ENCODE assay signal across 23 cellular contexts in genomic region chr19:6003976-6004375, GRCh38. TPM values are rescaled to one million over a fixed set of nuclear protein-coding genes. Genes with fewer than 3 reads are reported as not detected.
A peak's percentile ranks its signal among the peaks of the same experiment; 100 is the strongest.
DNase-seq lines count a peak whose midpoint lies in the region; ATAC-seq and TF ChIP-seq lines count a peak whose summit lies in the region.
"Had no signal": no experiment of that assay in that cellular context is flagged by ENCODE, and none has a peak within 500 bp of the region (broad histone marks: within the 10 kb centered on the region; RNA-seq: fewer than 3 reads in every experiment).

No MANE protein-coding gene starts in this region.

- TF ChIP-seq POLR2A in IMR-90 (IDR thresholded peaks at IDR 0.05; ENCODE audit: low read depth, low read length): no peak
- no peak for TF ChIP-seq POLR2A in vagina (IDR thresholded peaks at IDR 0.05)

- no peaks in the 10 kb centered on the region for H3K4me1 Mint-ChIP-seq in neural progenitor cell
- no peaks in the 10 kb centered on the region for H3K4me1 Mint-ChIP-seq in HFFc6 (ENCODE audit: low read depth)
- H3K4me1 Mint-ChIP-seq: CD14-positive monocyte; CD8-positive, alpha-beta memory T cell had no signal

- peaks cover 3% of the 10 kb centered on the region for H3K9me3 Mint-ChIP-seq in neural progenitor cell
- no peaks in the 10 kb centered on the region for H3K9me3 Mint-ChIP-seq in HFFc6
- H3K9me3 Mint-ChIP-seq: CD4-positive, alpha-beta T cell had no signal

- H2AFZ ChIP-seq in IMR-90 (replicated peaks; ENCODE audit: low read length, poor library complexity) (peak overlapping the region; percentile 51), neural progenitor cell (replicated peaks) (no peak overlapping the region), SK-N-SH (ENCODE audit: low read depth) (no peak overlapping the region)

- H2BK15ac ChIP-seq in IMR-90 (ENCODE audit: low read depth, low read length): no peak overlapping the region

- CTCF ChIA-PET in IMR-90 (lab: Yijun Ruan, JAX) (no interaction called here), SK-N-SH (lab: Yijun Ruan, JAX) (interaction anchor here (1.2 to 10.9 kb wide), 2 partner anchors 16 to 18 kb away, joined by 3 to 102 read pairs; no protein-coding TSS in a partner anchor)

- no peak overlapping the region for H3K4ac ChIP-seq in IMR-90 (ENCODE audit: low read depth, low read length)

- POLR2A ChIA-PET in IMR-90 (lab: Charles Lee; ENCODE audit: unreplicated experiment) (no interaction called here), SK-N-SH (lab: Yijun Ruan, JAX) (no interaction called here)

- DNase-seq in IMR-90: no peak
- peak; percentile 46 for DNase-seq in coronary artery (ENCODE audit: low spot score)
- no peak for DNase-seq in neural progenitor cell (ENCODE audit: low spot score)
- DNase-seq in vagina (ENCODE audit: extremely low spot score in 2 of 2): no peak
- DNase-seq in HFFc6: no peak
- no peak for DNase-seq in SK-N-SH
- DNase-seq: 8988T; ACHN; AML-193; BE2C; CD4-positive, alpha-beta T cell; CD8-positive, alpha-beta memory T cell; DMS 273 treated with DMSO at 0.1 percent for 48 hours; DMS79; EL; GDM1; GOT3; H7; HCEC 1CT had no signal

- no peak overlapping the region for H3K18ac ChIP-seq in IMR-90 (ENCODE audit: low read depth, low read length)

- H3K27ac Mint-ChIP-seq in neural progenitor cell: peak overlapping the region; percentile 42
- no peak overlapping the region for H3K27ac Mint-ChIP-seq in HFFc6
- H3K27ac Mint-ChIP-seq: CD4-positive, alpha-beta T cell had no signal

- peaks cover 30% of the 10 kb centered on the region for H3K36me3 Mint-ChIP-seq in neural progenitor cell
- peaks cover 22% of the 10 kb centered on the region for H3K36me3 Mint-ChIP-seq in HFFc6 (ENCODE audit: low read depth)

- no peaks in the 10 kb centered on the region for H3K79me1 ChIP-seq in IMR-90 (ENCODE audit: low read depth in 1 of 2, low read length in 2 of 2)

- no peak for ATAC-seq in IMR-90 (ENCODE audit: low read depth)
- ATAC-seq: A549, GM12878 had no signal

- H3K27ac ChIP-seq in IMR-90 (ENCODE audit: insufficient read depth, low read length): no peak overlapping the region
- H3K27ac ChIP-seq in coronary artery: no peak overlapping the region
- no peak overlapping the region for H3K27ac ChIP-seq in neural progenitor cell
- no peak overlapping the region for H3K27ac ChIP-seq in vagina
- no peak overlapping the region for H3K27ac ChIP-seq in SK-N-SH (ENCODE audit: low read depth in 2 of 2, low read length in 1 of 2)
- H3K27ac ChIP-seq: A549 had no signal

- H3K9me3 ChIP-seq in IMR-90 (ENCODE audit: control insufficient read depth, insufficient read depth, low read length) (no peaks in the 10 kb centered on the region), neural progenitor cell (ENCODE audit: low read depth) (no peaks in the 10 kb centered on the region), vagina (no peaks in the 10 kb centered on the region), SK-N-SH (no peaks in the 10 kb centered on the region)
- H3K9me3 ChIP-seq: A549 had no signal

- no peak for TF ChIP-seq CTCF in IMR-90 (conservative IDR thresholded peaks at IDR 0.05; ENCODE audit: low read depth, low read length)
- no peak for TF ChIP-seq CTCF in coronary artery (IDR thresholded peaks at IDR 0.05)
- no peak for TF ChIP-seq CTCF in neural progenitor cell (IDR thresholded peaks at IDR 0.05)
- TF ChIP-seq CTCF in vagina (IDR thresholded peaks at IDR 0.05): no peak
- TF ChIP-seq CTCF in HFFc6 (IDR thresholded peaks at IDR 0.05): no peak
- no peak for TF ChIP-seq CTCF in SK-N-SH (IDR thresholded peaks at IDR 0.05)

- H3K23ac ChIP-seq in IMR-90 (ENCODE audit: low read depth, low read length): no peak overlapping the region

- no peak overlapping the region for H3K4me2 ChIP-seq in IMR-90 (ENCODE audit: low read depth, low read length)
- no peak overlapping the region for H3K4me2 ChIP-seq in neural progenitor cell
- H3K4me2 ChIP-seq in SK-N-SH: no peak overlapping the region
- H3K4me2 ChIP-seq: A549 had no signal

- H3K9me1 ChIP-seq in IMR-90 (ENCODE audit: insufficient read depth, low read length): no peaks in the 10 kb centered on the region

- dilution Hi-C loops in IMR-90 (cut with HindIII; ENCODE audit: low sequenced_read_pairs, unreplicated experiment): no loop called here

- H3K9ac ChIP-seq in IMR-90 (ENCODE audit: low read depth, low read length) (no peak overlapping the region), neural progenitor cell (no peak overlapping the region), SK-N-SH (no peak overlapping the region)
- H3K9ac ChIP-seq: BLaER1 treated with 17β-estradiol and CSF1 and Interleukin-3, amounts not matched to agents 10 nM and 100 nM had no signal

- in situ Hi-C loops in IMR-90 (cut with MboI; ENCODE audit: low sequenced_read_pairs): no loop called here

- no peaks in the 10 kb centered on the region for H3K9me2 ChIP-seq in SK-N-SH

- H3K27me3 Mint-ChIP-seq in neural progenitor cell (ENCODE audit: insufficient read depth, low read depth) (peaks cover 8% of the 10 kb centered on the region), HFFc6 (ENCODE audit: insufficient read depth) (peaks cover 2% of the 10 kb centered on the region; the same call in 1 of the 2 replicates)
- H3K27me3 Mint-ChIP-seq: CD4-positive, alpha-beta T cell; CD8-positive, alpha-beta memory T cell had no signal

- H3K56ac ChIP-seq in IMR-90 (ENCODE audit: extremely low read depth, insufficient read depth, low read length): no peak overlapping the region

- no peak for TF ChIP-seq EP300 in SK-N-SH (IDR thresholded peaks at IDR 0.05; ENCODE audit: borderline replicate concordance in 1 of 2, low read depth in 1 of 2, low read length in 1 of 2)

- intact Hi-C loops in IMR-90 (cut with micrococcal nuclease) (no loop called here), vagina (cut with DNase I) (no loop called here)

- H4K20me1 ChIP-seq in IMR-90 (ENCODE audit: insufficient read depth, low read length) (no peaks in the 10 kb centered on the region; the same call in 1 of the 2 replicates), neural progenitor cell (ENCODE audit: low read depth) (no peaks in the 10 kb centered on the region), SK-N-SH (ENCODE audit: insufficient read depth) (no peaks in the 10 kb centered on the region)
- H4K20me1 ChIP-seq: BLaER1 treated with 17β-estradiol and CSF1 and Interleukin-3, amounts not matched to agents 10 nM and 100 nM had no signal

- H3K36me3 ChIP-seq in IMR-90 (ENCODE audit: control insufficient read depth, insufficient read depth, low read length): peaks cover 3% of the 10 kb centered on the region; the same call in 1 of the 2 replicates
- no peaks in the 10 kb centered on the region for H3K36me3 ChIP-seq in neural progenitor cell
- peaks cover 0 to 48% of the 10 kb centered on the region in 2 donors for H3K36me3 ChIP-seq in vagina
- H3K36me3 ChIP-seq in SK-N-SH (replicated peaks in 1 of 2; ENCODE audit: control insufficient read depth in 1 of 2, insufficient read depth in 2 of 2, low read length in 1 of 2): peaks cover 0 to 12% of the 10 kb centered on the region in 2 experiments
- H3K36me3 ChIP-seq: BE2C had no signal

- H3K4me3 ChIP-seq in IMR-90 (ENCODE audit: insufficient read depth, low read depth, low read length) (no peak overlapping the region), coronary artery (no peak overlapping the region), neural progenitor cell (no peak overlapping the region), vagina (no peak overlapping the region), SK-N-SH (ENCODE audit: low read depth in 2 of 2, low read length in 1 of 2) (no peak overlapping the region)
- H3K4me3 ChIP-seq: A549; BLaER1 treated with 17β-estradiol and CSF1 and Interleukin-3, amounts not matched to agents 10 nM and 100 nM; GM12878 had no signal

- H2BK20ac ChIP-seq in IMR-90 (ENCODE audit: low read depth, low read length): no peak overlapping the region

- no peak overlapping the region for H3K14ac ChIP-seq in IMR-90 (replicated peaks; ENCODE audit: low read depth, low read length)

- H3F3A ChIP-seq in neural progenitor cell (ENCODE audit: low read depth) (no peaks in the 10 kb centered on the region), SK-N-SH (replicated peaks; ENCODE audit: insufficient read depth) (no peaks in the 10 kb centered on the region)

- H4K8ac ChIP-seq in IMR-90 (ENCODE audit: low read depth in 2 of 2, low read length in 2 of 2): no peak overlapping the region

- H3K4me1 ChIP-seq in IMR-90 (ENCODE audit: control insufficient read depth, insufficient read depth, low read length) (no peaks in the 10 kb centered on the region), neural progenitor cell (no peaks in the 10 kb centered on the region), vagina (no peaks in the 10 kb centered on the region), SK-N-SH (ENCODE audit: control insufficient read depth in 1 of 2, insufficient read depth in 2 of 2, low read depth in 1 of 2, low read length in 1 of 2) (no peaks in the 10 kb centered on the region)
- H3K4me1 ChIP-seq: A549, BE2C had no signal

- H3K79me2 ChIP-seq in neural progenitor cell (ENCODE audit: low read depth) (no peaks in the 10 kb centered on the region), SK-N-SH (ENCODE audit: insufficient read depth) (no peaks in the 10 kb centered on the region)

- H3K27me3 ChIP-seq in IMR-90 (ENCODE audit: control insufficient read depth, insufficient read depth, low read length) (no peaks in the 10 kb centered on the region), neural progenitor cell (no peaks in the 10 kb centered on the region), vagina (no peaks in the 10 kb centered on the region), SK-N-SH (ENCODE audit: insufficient read depth) (no peaks in the 10 kb centered on the region)
- H3K27me3 ChIP-seq: BE2C; BLaER1 treated with 17β-estradiol and CSF1 and Interleukin-3, amounts not matched to agents 10 nM and 100 nM had no signal

- H2AK5ac ChIP-seq in IMR-90 (ENCODE audit: low read depth, low read length): no peak overlapping the region

- no peak overlapping the region for H4K91ac ChIP-seq in IMR-90 (ENCODE audit: insufficient read depth, low read depth, low read length)

- H2BK5ac ChIP-seq in IMR-90 (ENCODE audit: low read depth, low read length, poor library complexity, severe bottlenecking): no peak overlapping the region

- no peak overlapping the region for H4K5ac ChIP-seq in IMR-90 (ENCODE audit: low read depth, low read length)

- no peak for TF ChIP-seq RAD21 in IMR-90 (IDR thresholded peaks at IDR 0.05; ENCODE audit: low read length)
- no peak for TF ChIP-seq RAD21 in SK-N-SH (IDR thresholded peaks at IDR 0.05; ENCODE audit: low read length)

- WGBS in IMR-90 (ENCODE audit: extremely low coverage in 2 of 2, insufficient read length in 1 of 2), 2 experiments: 67% methylated on average over 3 of the region's 10 CpGs; no CpG with 5 or more reads in 1 of the 2 experiments
- 88% methylated on average over 9 of the region's 10 CpGs for WGBS in SK-N-SH (ENCODE audit: low lambda C conversion rate)

- no peak overlapping the region for H2BK120ac ChIP-seq in IMR-90 (ENCODE audit: low read depth, low read length)

- H3K4me3 Mint-ChIP-seq in neural progenitor cell: no peak overlapping the region
- no peak overlapping the region for H3K4me3 Mint-ChIP-seq in HFFc6
- H3K4me3 Mint-ChIP-seq: CD14-positive monocyte; CD4-positive, alpha-beta T cell; CD8-positive, alpha-beta memory T cell had no signal

- no peak overlapping the region for H2AK9ac ChIP-seq in IMR-90 (replicated peaks; ENCODE audit: low read depth, low read length, poor library complexity)

- no TSS peak for BruUV-seq in IMR-90 (replicated peaks; lab: Mats Ljungman, UMichigan)

RNA-seq across cellular contexts. Expression of gene RANBP3, which starts 26.0 kb away (rescaled TPM):
- total RNA-seq in IMR-90 (2012; rRNA removed): 42.5 and 46.7 TPM in 2 replicates
- polyA plus RNA-seq in IMR-90 (2012; rRNA removed): 111 and 165 TPM in 2 replicates
- polyA plus RNA-seq in IMR-90 (2012; cell fraction: cytosol; rRNA removed): 75.6 and 136 TPM in 2 replicates
- 170 and 215 TPM in 2 replicates for polyA plus RNA-seq in IMR-90 (2012; cell fraction: nucleus; rRNA removed; ENCODE audit: low replicate concordance)
- 77.8 and 83.5 TPM in 2 replicates for total RNA-seq in neural progenitor cell (ENCODE audit: low replicate concordance)
- total RNA-seq in vagina: 110 TPM
- total RNA-seq in HFFc6 (2021; fragmentation: NEBNext Ultra II Directional; extraction: Animal tissue kit (Norgen Biotek cat#: 25700)): 10 to 100 TPM; 57.6 to 80.9 (median 70.4) TPM
- 71.8 and 84.0 TPM in 2 replicates for polyA plus RNA-seq in SK-N-SH (2012; rRNA removed)
- 38.5 and 46.3 TPM in 2 replicates for polyA plus RNA-seq in SK-N-SH (2012; cell fraction: cytosol; rRNA removed)
- 102 and 210 TPM in 2 replicates for polyA plus RNA-seq in SK-N-SH (2012; cell fraction: nucleus; rRNA removed)
